In the genomic region with DNA sequence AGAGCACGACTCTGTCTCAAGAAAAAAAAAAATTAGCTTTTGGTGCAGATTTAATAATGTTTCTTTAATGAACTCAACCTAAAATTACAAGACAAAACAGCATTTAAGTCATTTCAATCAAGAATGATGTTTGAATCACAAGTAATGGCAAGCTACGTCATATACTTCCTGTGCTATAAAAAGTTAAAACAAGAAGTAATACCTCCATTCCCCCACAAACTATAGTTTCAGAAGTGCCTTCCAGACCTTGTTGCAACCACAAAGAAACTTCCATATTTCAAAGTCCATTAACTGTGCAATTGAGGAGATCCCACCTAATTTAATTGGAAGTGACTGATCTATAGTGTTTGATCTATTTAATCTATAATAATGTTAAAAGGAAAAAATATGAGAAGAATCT, we compare ENCODE assay signal across 15 cellular contexts.
DNase-seq lines count a peak whose midpoint lies in the region; ATAC-seq and TF ChIP-seq lines count a peak whose summit lies in the region.
"Had no signal": no experiment of that assay in that cellular context is flagged by ENCODE, and none has a peak within 500 bp of the region (broad histone marks: within the 10 kb centered on the region; RNA-seq: fewer than 3 reads in every experiment).

No MANE protein-coding gene starts in this region.

- DNase-seq in GM10248 (ENCODE audit: extremely low spot score) = peak; percentile 28
- DNase-seq in activated naive CD8-positive, alpha-beta T cell treated with anti-CD3 and anti-CD28 coated beads, Interleukin-2, amount 50 U/mL, for 24 hours = no peak
- DNase-seq in KG1 (lab: John Stamatoyannopoulos, UW) = no peak
- DNase-seq in WERI-Rb-1 = no peak
- DNase-seq in kidney glomerular epithelial cell (lab: John Stamatoyannopoulos, UW) = no peak
- DNase-seq: activated CD4-positive, alpha-beta T cell treated with anti-CD3 and anti-CD28 coated beads for 48 hours; islet precursor cell; NCI-H187; ovary; stimulated activated CD4-positive, alpha-beta T cell treated with anti-CD3 and anti-CD28 coated beads, Interleukin-4, amount 100 ng/mL, for 1 hour; upper lobe of right lung had no signal

- H3K9me3 Mint-ChIP-seq in activated naive CD8-positive, alpha-beta T cell treated with anti-CD3 and anti-CD28 coated beads, Interleukin-2, amount 50 U/mL, for 24 hours = no peaks in the 10 kb centered on the region

- no peak overlapping the region for H3K4me3 Mint-ChIP-seq in activated naive CD8-positive, alpha-beta T cell treated with anti-CD3 and anti-CD28 coated beads, Interleukin-2, amount 50 U/mL, for 24 hours

- no peak overlapping the region for H3K27ac ChIP-seq in WERI-Rb-1
- H3K27ac ChIP-seq: ovary, upper lobe of right lung had no signal

- H3K27me3 ChIP-seq in WERI-Rb-1 (ENCODE audit: insufficient read depth, low read depth, severe bottlenecking) = no peaks in the 10 kb centered on the region
- H3K27me3 ChIP-seq: ovary, upper lobe of right lung had no signal

- peak overlapping the region; percentile 56 for H3K27ac Mint-ChIP-seq in activated naive CD8-positive, alpha-beta T cell treated with anti-CD3 and anti-CD28 coated beads, Interleukin-2, amount 50 U/mL, for 24 hours

- no peaks in the 10 kb centered on the region for H3K9me3 ChIP-seq in WERI-Rb-1 (ENCODE audit: severe bottlenecking)
- H3K9me3 ChIP-seq: ovary, upper lobe of right lung had no signal

- peaks cover 41% of the 10 kb centered on the region for H3K4me1 Mint-ChIP-seq in activated naive CD8-positive, alpha-beta T cell treated with anti-CD3 and anti-CD28 coated beads, Interleukin-2, amount 50 U/mL, for 24 hours

- TF ChIP-seq CTCF in GM10248 (IDR thresholded peaks at IDR 0.05; ENCODE audit: control extremely low read depth, extremely low read depth, low read depth, missing control alignments) (no peak), WERI-Rb-1 (IDR thresholded peaks at IDR 0.05; ENCODE audit: low read depth, low read length) (no peak)

- peaks cover 11% of the 10 kb centered on the region for H3K36me3 Mint-ChIP-seq in activated naive CD8-positive, alpha-beta T cell treated with anti-CD3 and anti-CD28 coated beads, Interleukin-2, amount 50 U/mL, for 24 hours (ENCODE audit: low read depth)

- POLR2A ChIA-PET in GM10248 (lab: Yijun Ruan, JAX) = interaction anchor here (0.6 kb wide), 1 partner anchor 127 kb away, joined by 5 read pairs; a partner anchor contains a TSS

- H3K36me3 ChIP-seq in WERI-Rb-1 = peaks cover 5% of the 10 kb centered on the region; the same call in 1 of the 2 replicates
- H3K36me3 ChIP-seq: ovary, upper lobe of right lung had no signal

- CTCF ChIA-PET in GM10248 (lab: Yijun Ruan, JAX) = interaction anchor here (1.3 kb wide), 1 partner anchor 14 kb away, joined by 4 read pairs; no protein-coding TSS in a partner anchor

- no peaks in the 10 kb centered on the region for H3K27me3 Mint-ChIP-seq in activated naive CD8-positive, alpha-beta T cell treated with anti-CD3 and anti-CD28 coated beads, Interleukin-2, amount 50 U/mL, for 24 hours

- no peak overlapping the region for H3K4me3 ChIP-seq in WERI-Rb-1 (ENCODE audit: low read depth, low read length)
- H3K4me3 ChIP-seq: ovary, upper lobe of right lung had no signal

- ATAC-seq in GM21447 (IDR thresholded peaks at IDR 0.05; ENCODE audit: unreplicated experiment) (peak; percentile 78), HG03521 (IDR thresholded peaks at IDR 0.05; ENCODE audit: unreplicated experiment) (peak; percentile 67), HG03039 (IDR thresholded peaks at IDR 0.05; ENCODE audit: unreplicated experiment) (no peak)
- ATAC-seq in activated naive CD8-positive, alpha-beta T cell treated with anti-CD3 and anti-CD28 coated beads, Interleukin-2, amount 50 U/mL, for 24 hours = no peak
- ATAC-seq: esophagus mucosa, upper lobe of right lung had no signal

Comparison
In these comparisons a context has a peak if more than half of its experiments do, and no peak if none do; other contexts are left out.
1. ATAC-seq: peak in GM21447 (single experiment) and HG03521 (single experiment); none in activated naive CD8-positive, alpha-beta T cell treated with anti-CD3 and anti-CD28 coated beads, Interleukin-2, amount 50 U/mL, for 24 hours (single experiment) and HG03039 (single experiment).